In genomic region chr11:41431784-41432183, GRCh38 we compare ENCODE assay signal across 10 cellular contexts. TPM values are rescaled to one million over a fixed set of nuclear protein-coding genes. Genes with fewer than 3 reads are reported as not detected.
DNase-seq lines count a peak whose midpoint lies in the region; ATAC-seq, FAIRE-seq and TF ChIP-seq lines count a peak whose summit lies in the region.
"Had no signal": no experiment of that assay in that cellular context is flagged by ENCODE, and none has a peak within 500 bp of the region (broad histone marks: within the 10 kb centered on the region; RNA-seq: fewer than 3 reads in every experiment).

No MANE protein-coding gene starts in this region.

- H3K27me3 ChIP-seq in K562 (ENCODE audit: control insufficient read depth in 2 of 2, insufficient read depth in 2 of 2, low read length in 2 of 2) (no peaks in the 10 kb centered on the region), neural progenitor cell (no peaks in the 10 kb centered on the region), upper lobe of left lung (no peaks in the 10 kb centered on the region)

- TF ChIP-seq CTCF in K562 (IDR thresholded peaks at IDR 0.05 in 2 of 3, conservative IDR thresholded peaks at IDR 0.05 in 1 of 3; ENCODE audit: insufficient read depth in 2 of 3, low read depth in 1 of 3, low read length in 3 of 3) (peak in 2 of 3 experiments; percentile 10 to 23; a peak in 1 of 6 replicates), neural progenitor cell (IDR thresholded peaks at IDR 0.05) (peak; percentile 80), upper lobe of left lung (IDR thresholded peaks at IDR 0.05) (peak in 1 of 6 experiments; percentile 16)

- CTCF ChIA-PET in K562 (lab: Yijun Ruan, JAX; ENCODE audit: low intra/inter-chr PET ratio): no interaction called here
- CTCF ChIA-PET in activated naive CD4-positive, alpha-beta T cell treated with anti-CD3 and anti-CD28 coated beads, Interleukin-2, amount 10 ng/mL, durations not matched to agents 7 days and 5 days (lab: Charles Lee): no interaction called here

- no peaks in the 10 kb centered on the region for H3K36me3 ChIP-seq in K562 (ENCODE audit: control insufficient read depth, insufficient read depth, low read length)
- H3K36me3 ChIP-seq in neural progenitor cell: no peaks in the 10 kb centered on the region
- H3K36me3 ChIP-seq in upper lobe of left lung: no peaks in the 10 kb centered on the region

- no peaks in the 10 kb centered on the region for H3F3A ChIP-seq in neural progenitor cell (ENCODE audit: low read depth)

- TF ChIP-seq EP300 in K562 (IDR thresholded peaks at IDR 0.05; ENCODE audit: low read length): no peak
- TF ChIP-seq EP300 in upper lobe of left lung (IDR thresholded peaks at IDR 0.05): no peak

- H4K20me1 ChIP-seq in K562 (replicated peaks; ENCODE audit: control insufficient read depth, insufficient read depth, low read length): no peaks in the 10 kb centered on the region
- no peaks in the 10 kb centered on the region for H4K20me1 ChIP-seq in neural progenitor cell (ENCODE audit: low read depth)

- no peak for TF ChIP-seq RAD21 in K562 (CRISPR knock-in tag; conservative IDR thresholded peaks at IDR 0.05 in 1 of 2, IDR thresholded peaks at IDR 0.05 in 1 of 2)

- no peak overlapping the region for H3K27ac ChIP-seq in K562 (ENCODE audit: extremely low read depth, low read depth, low read length)
- H3K27ac ChIP-seq in neural progenitor cell: no peak overlapping the region
- H3K27ac ChIP-seq in upper lobe of left lung: no peak overlapping the region

- H3K27me3 Mint-ChIP-seq in neural progenitor cell (ENCODE audit: insufficient read depth, low read depth): no peaks in the 10 kb centered on the region
- no peaks in the 10 kb centered on the region for H3K27me3 Mint-ChIP-seq in activated naive CD4-positive, alpha-beta T cell treated with anti-CD3 and anti-CD28 coated beads, Interleukin-2, amount 10 ng/mL, durations not matched to agents 7 days and 5 days

- H3K79me2 ChIP-seq in K562 (ENCODE audit: control insufficient read depth, insufficient read depth, low read length) (no peaks in the 10 kb centered on the region), neural progenitor cell (ENCODE audit: low read depth) (no peaks in the 10 kb centered on the region)

- H3K4me1 Mint-ChIP-seq in neural progenitor cell: no peaks in the 10 kb centered on the region
- H3K4me1 Mint-ChIP-seq in activated naive CD4-positive, alpha-beta T cell treated with anti-CD3 and anti-CD28 coated beads, Interleukin-2, amount 10 ng/mL, durations not matched to agents 7 days and 5 days: no peaks in the 10 kb centered on the region

- no peaks in the 10 kb centered on the region for H3K36me3 Mint-ChIP-seq in neural progenitor cell
- no peaks in the 10 kb centered on the region for H3K36me3 Mint-ChIP-seq in activated naive CD4-positive, alpha-beta T cell treated with anti-CD3 and anti-CD28 coated beads, Interleukin-2, amount 10 ng/mL, durations not matched to agents 7 days and 5 days

- no peak for FAIRE-seq in K562 (lab: Jason Lieb, UNC)

- POLR2A ChIA-PET in K562 (lab: Yijun Ruan, JAX): no interaction called here

- in situ Hi-C loops in K562 (cut with MboI): no loop called here

- intact Hi-C loops in K562 (cut with micrococcal nuclease): no loop called here

- DNase-seq in NCI-H2081 (lab: John Stamatoyannopoulos, UW) (peak; percentile 20 to 30), NCI-H2081 treated with DMSO at 0.1 percent for 48 hours (lab: John Stamatoyannopoulos, UW) (no peak), MV-4-11 (lab: John Stamatoyannopoulos, UW) (peak; percentile 15), K562 (ENCODE audit: extremely low read depth in 1 of 4, low spot score in 3 of 4) (peak; percentile 3 to 16 (median 9)), neural progenitor cell (ENCODE audit: low spot score) (peak; percentile 50), upper lobe of left lung (no peak)
- no peak for DNase-seq in activated naive CD4-positive, alpha-beta T cell treated with anti-CD3 and anti-CD28 coated beads, Interleukin-2, amount 10 ng/mL, durations not matched to agents 7 days and 5 days
- DNase-seq: activated CD4-positive, alpha-beta T cell treated with anti-CD3 and anti-CD28 coated beads for 4 hours; NCI-H510A had no signal

- H3K9me3 Mint-ChIP-seq in neural progenitor cell: no peaks in the 10 kb centered on the region
- no peaks in the 10 kb centered on the region for H3K9me3 Mint-ChIP-seq in activated naive CD4-positive, alpha-beta T cell treated with anti-CD3 and anti-CD28 coated beads, Interleukin-2, amount 10 ng/mL, durations not matched to agents 7 days and 5 days

- H3K9ac ChIP-seq in K562 (ENCODE audit: insufficient read depth in 1 of 2, low read depth in 2 of 2, low read length in 2 of 2) (no peak overlapping the region), neural progenitor cell (no peak overlapping the region)

- H2AFZ ChIP-seq in K562 (ENCODE audit: low read depth, low read length) (no peak overlapping the region), neural progenitor cell (replicated peaks) (no peak overlapping the region)

- no peaks in the 10 kb centered on the region for H3K9me3 ChIP-seq in K562 (replicated peaks; ENCODE audit: control insufficient read depth, insufficient read depth, low read depth, low read length)
- H3K9me3 ChIP-seq in neural progenitor cell (ENCODE audit: low read depth): no peaks in the 10 kb centered on the region
- H3K9me3 ChIP-seq in upper lobe of left lung: no peaks in the 10 kb centered on the region

- WGBS in K562 (ENCODE audit: insufficient coverage, low coverage, missing lambda C conversion rate): 7% methylated on average over 5 of the region's 5 CpGs
- 56 to 67% methylated on average over 5 of the region's 5 CpGs for WGBS in upper lobe of left lung, 2 donors

- no peak overlapping the region for H3K27ac Mint-ChIP-seq in neural progenitor cell
- H3K27ac Mint-ChIP-seq in activated naive CD4-positive, alpha-beta T cell treated with anti-CD3 and anti-CD28 coated beads, Interleukin-2, amount 10 ng/mL, durations not matched to agents 7 days and 5 days: no peak overlapping the region

- no peak for TF ChIP-seq POLR2A in K562 (conservative IDR thresholded peaks at IDR 0.05)
- TF ChIP-seq POLR2A in upper lobe of left lung (IDR thresholded peaks at IDR 0.05): no peak

- H3K4me3 Mint-ChIP-seq in neural progenitor cell: no peak overlapping the region
- H3K4me3 Mint-ChIP-seq in activated naive CD4-positive, alpha-beta T cell treated with anti-CD3 and anti-CD28 coated beads, Interleukin-2, amount 10 ng/mL, durations not matched to agents 7 days and 5 days: no peak overlapping the region

- no peak overlapping the region for H3K4me2 ChIP-seq in K562 (ENCODE audit: insufficient read depth, low read length)
- H3K4me2 ChIP-seq in neural progenitor cell: no peak overlapping the region

- no peak for ATAC-seq in K562
- ATAC-seq in activated CD4-positive, CD25-positive, alpha-beta regulatory T cell treated with anti-CD3 and anti-CD28 coated beads, Interleukin-2, amount 50 U/mL, for 24 hours: no peak
- no peak for ATAC-seq in upper lobe of left lung (ENCODE audit: low FRiP score in 2 of 2)

- H3K4me3 ChIP-seq in K562 (no peak overlapping the region), neural progenitor cell (no peak overlapping the region), upper lobe of left lung (no peak overlapping the region)

- H3K9me1 ChIP-seq in K562 (ENCODE audit: control insufficient read depth, insufficient read depth, low read length): no peaks in the 10 kb centered on the region

- H3K4me1 ChIP-seq in K562 (replicated peaks in 1 of 2; ENCODE audit: control insufficient read depth in 2 of 2, insufficient read depth in 2 of 2, low read length in 2 of 2) (no peaks in the 10 kb centered on the region), neural progenitor cell (peaks cover 3% of the 10 kb centered on the region), upper lobe of left lung (no peaks in the 10 kb centered on the region)

- BruUV-seq in K562 (replicated peaks; lab: Mats Ljungman, UMichigan): no TSS peak

TF ChIP-seq in K562, 482 proteins besides CTCF, POLR2A, EP300 and RAD21:
- TF ChIP-seq NFIC (IDR thresholded peaks at IDR 0.05) (peak; percentile 88), NFIX (CRISPR knock-in tag; IDR thresholded peaks at IDR 0.05; ENCODE audit: low read depth) (peak; percentile 34; the same call in 1 of the 2 replicates), BHLHE40 (IDR thresholded peaks at IDR 0.05; ENCODE audit: low read length) (no peak), ASH1L (IDR thresholded peaks at IDR 0.05; ENCODE audit: borderline replicate concordance, low read depth, partially characterized antibody) (no peak)

RNA-seq across cellular contexts. Expression of gene LRRC4C, which starts 27.7 kb away (rescaled TPM):
- not detected in 2 replicates for total RNA-seq in K562 (2011; cell fraction: chromatin; rRNA removed; ENCODE audit: low replicate concordance)
- not detected in 2 replicates for total RNA-seq in K562 (2011; cell fraction: nucleolus; rRNA removed)
- not detected in 2 replicates for total RNA-seq in K562 (2011; cell fraction: nucleoplasm; rRNA removed)
- not detected in 2 replicates for total RNA-seq in K562 (2014; rRNA removed)
- not detected in 2 replicates for total RNA-seq in K562 (2014; rRNA removed; fragmentation: Illumina TruSeq; extraction: Trizol)
- total RNA-seq in K562 (2015; rRNA removed; fragmentation: Illumina TruSeq; extraction: Trizol): not detected in 2 replicates
- total RNA-seq in K562 (2021): not detected in 2 replicates
- not detected in 2 replicates for polyA plus RNA-seq in K562 (2011; rRNA removed)
- not detected in 2 replicates for polyA plus RNA-seq in K562 (2011; cell fraction: cytosol; rRNA removed)
- polyA plus RNA-seq in K562 (2011; cell fraction: nucleus; rRNA removed): not detected in 2 replicates
- polyA plus RNA-seq in K562 (2012): not detected in 2 replicates
- polyA plus RNA-seq in K562 (2014; fragmentation: Illumina TruSeq; extraction: Trizol): not detected in 2 replicates
- not detected for polyA plus RNA-seq in K562 (2014; fragmentation: Nextera tagmentation; extraction: Ambion mirVana)
- not detected in 2 replicates for polyA plus RNA-seq in K562 (2014; rRNA removed)
- not detected in 2 replicates for polyA minus RNA-seq in K562 (2011; rRNA and poly(A)+ RNA removed)
- polyA minus RNA-seq in K562 (2011; cell fraction: cytosol; rRNA and poly(A)+ RNA removed): not detected in 2 replicates
- polyA minus RNA-seq in K562 (2011; cell fraction: nucleus; rRNA and poly(A)+ RNA removed): not detected in 2 replicates
- 2.7 and 3.4 TPM in 2 replicates for total RNA-seq in neural progenitor cell (ENCODE audit: low replicate concordance)
- total RNA-seq in upper lobe of left lung: 1 to 10 TPM in 2 of 6 donors, under 1 TPM in 2, not detected in 2; 0.37 to 1.2 (median 1.0) TPM

Comparison
In these comparisons a context has a peak if more than half of its experiments do, and no peak if none do; other contexts are left out.
1. DNase-seq: peak in NCI-H2081 (2 of 2), MV-4-11 (single experiment), K562 (4 of 4) and neural progenitor cell (single experiment); none in NCI-H2081 treated with DMSO at 0.1 percent for 48 hours (single experiment), activated naive CD4-positive, alpha-beta T cell treated with anti-CD3 and anti-CD28 coated beads, Interleukin-2, amount 10 ng/mL, durations not matched to agents 7 days and 5 days (single experiment) and upper lobe of left lung (0 of 2).